In genomic region chr22:39176067-39176621, GRCh38 we compare ENCODE assay signal across 9 cellular contexts. TPM values are rescaled to one million over a fixed set of nuclear protein-coding genes. Genes with fewer than 3 reads are reported as not detected.
DNase-seq lines count a peak whose midpoint lies in the region; ATAC-seq and TF ChIP-seq lines count a peak whose summit lies in the region.
"Had no signal": no experiment of that assay in that cellular context is flagged by ENCODE, and none has a peak within 500 bp of the region (broad histone marks: within the 10 kb centered on the region; RNA-seq: fewer than 3 reads in every experiment).

No MANE protein-coding gene starts in this region.

- no peak overlapping the region for H3K4me3 ChIP-seq in Panc1 (ENCODE audit: low read depth in 2 of 2, low read length in 2 of 2)
- H3K4me3 ChIP-seq in fibroblast of mammary gland (ENCODE audit: control insufficient read depth, low read depth, low read length) = no peak overlapping the region
- H3K4me3 ChIP-seq in WERI-Rb-1 (ENCODE audit: low read depth, low read length) = no peak overlapping the region

- in situ Hi-C loops in Panc1 (cut with HindIII; ENCODE audit: low pct_unique_long_range_greater_than_20kb, low sequenced_read_pairs) = no loop called here

- peaks cover 64% of the 10 kb centered on the region for H3K4me1 ChIP-seq in Panc1 (ENCODE audit: control insufficient read depth, insufficient read depth, low read length)

- H3K4me1 Mint-ChIP-seq in naive thymus-derived CD8-positive, alpha-beta T cell = peaks cover 34 to 63% (median 56%) of the 10 kb centered on the region in 4 donors
- peaks cover 45% of the 10 kb centered on the region for H3K4me1 Mint-ChIP-seq in activated naive CD4-positive, alpha-beta T cell treated with anti-CD3 and anti-CD28 coated beads, Interleukin-2, amount 10 ng/mL, durations not matched to agents 7 days and 5 days

- no peaks in the 10 kb centered on the region for H3K9me3 ChIP-seq in Panc1 (ENCODE audit: control insufficient read depth, insufficient read depth, low read depth, low read length)
- H3K9me3 ChIP-seq in WERI-Rb-1 (ENCODE audit: severe bottlenecking) = no peaks in the 10 kb centered on the region

- no peaks in the 10 kb centered on the region for H3K27me3 Mint-ChIP-seq in naive thymus-derived CD8-positive, alpha-beta T cell
- H3K27me3 Mint-ChIP-seq in activated naive CD4-positive, alpha-beta T cell treated with anti-CD3 and anti-CD28 coated beads, Interleukin-2, amount 10 ng/mL, durations not matched to agents 7 days and 5 days = peaks cover 10% of the 10 kb centered on the region
- H3K27me3 Mint-ChIP-seq: activated naive CD4-positive, alpha-beta T cell treated with anti-CD3 and anti-CD28 coated beads, Interleukin-2, amount 50 U/mL, for 24 hours had no signal

- H3K36me3 Mint-ChIP-seq in naive thymus-derived CD8-positive, alpha-beta T cell = peaks cover 0 to 2% (median 0%) of the 10 kb centered on the region in 3 donors
- no peaks in the 10 kb centered on the region for H3K36me3 Mint-ChIP-seq in activated naive CD4-positive, alpha-beta T cell treated with anti-CD3 and anti-CD28 coated beads, Interleukin-2, amount 10 ng/mL, durations not matched to agents 7 days and 5 days
- H3K36me3 Mint-ChIP-seq: activated naive CD4-positive, alpha-beta T cell treated with anti-CD3 and anti-CD28 coated beads, Interleukin-2, amount 50 U/mL, for 24 hours had no signal

- H3K4me3 Mint-ChIP-seq in naive thymus-derived CD8-positive, alpha-beta T cell = no peak overlapping the region
- H3K4me3 Mint-ChIP-seq in activated naive CD4-positive, alpha-beta T cell treated with anti-CD3 and anti-CD28 coated beads, Interleukin-2, amount 10 ng/mL, durations not matched to agents 7 days and 5 days = no peak overlapping the region
- H3K4me3 Mint-ChIP-seq: activated naive CD4-positive, alpha-beta T cell treated with anti-CD3 and anti-CD28 coated beads, Interleukin-2, amount 50 U/mL, for 24 hours had no signal

- H3K27ac Mint-ChIP-seq in naive thymus-derived CD8-positive, alpha-beta T cell = peak overlapping the region; percentile 93 to 99 (median 98)
- no peak overlapping the region for H3K27ac Mint-ChIP-seq in activated naive CD4-positive, alpha-beta T cell treated with anti-CD3 and anti-CD28 coated beads, Interleukin-2, amount 10 ng/mL, durations not matched to agents 7 days and 5 days
- H3K27ac Mint-ChIP-seq: activated naive CD4-positive, alpha-beta T cell treated with anti-CD3 and anti-CD28 coated beads, Interleukin-2, amount 50 U/mL, for 24 hours had no signal

- ATAC-seq in Panc1 = peak; percentile 70
- ATAC-seq in naive thymus-derived CD8-positive, alpha-beta T cell = no peak

- H3K9me3 Mint-ChIP-seq in naive thymus-derived CD8-positive, alpha-beta T cell = peaks cover 0 to 6% (median 0%) of the 10 kb centered on the region in 9 donors
- no peaks in the 10 kb centered on the region for H3K9me3 Mint-ChIP-seq in activated naive CD4-positive, alpha-beta T cell treated with anti-CD3 and anti-CD28 coated beads, Interleukin-2, amount 10 ng/mL, durations not matched to agents 7 days and 5 days
- H3K9me3 Mint-ChIP-seq: activated naive CD4-positive, alpha-beta T cell treated with anti-CD3 and anti-CD28 coated beads, Interleukin-2, amount 50 U/mL, for 24 hours had no signal

- BruUV-seq in Panc1 (replicated peaks; lab: Mats Ljungman, UMichigan) = no TSS peak

- intact Hi-C loops in Panc1 (cut with micrococcal nuclease; ENCODE audit: unreplicated experiment) = no loop called here

- POLR2A ChIA-PET in Panc1 (lab: Charles Lee) = no interaction called here
- POLR2A ChIA-PET in naive thymus-derived CD8-positive, alpha-beta T cell (lab: Charles Lee) = interaction anchor here (0.8 to 13.1 kb wide), 5 partner anchors 24 to 141 kb away, joined by 3 to 231 read pairs (median 62); partner anchors contain the start of genes CBX7, PDGFB and RPL3

- CTCF ChIA-PET in Panc1 (lab: Charles Lee) = interaction anchor here (0.9 kb wide), 1 partner anchor 26 kb away, joined by 3 read pairs; no protein-coding TSS in a partner anchor
- CTCF ChIA-PET in activated naive CD4-positive, alpha-beta T cell treated with anti-CD3 and anti-CD28 coated beads, Interleukin-2, amount 10 ng/mL, durations not matched to agents 7 days and 5 days (lab: Charles Lee) = interaction anchor here (0.8 to 1.0 kb wide), 2 partner anchors 40 to 135 kb away, joined by 3 read pairs; no protein-coding TSS in a partner anchor

- peak; percentile 83 for DNase-seq in AG08396 (ENCODE audit: low spot score)
- no peak for DNase-seq in Panc1 (ENCODE audit: low read depth, low spot score)
- DNase-seq in fibroblast of mammary gland (ENCODE audit: low read depth) = peak; percentile 35
- no peak for DNase-seq in naive thymus-derived CD8-positive, alpha-beta T cell
- no peak for DNase-seq in NOMO-1 (lab: John Stamatoyannopoulos, UW; ENCODE audit: unreplicated experiment in 2 of 2)
- no peak for DNase-seq in WERI-Rb-1
- DNase-seq in activated naive CD4-positive, alpha-beta T cell treated with anti-CD3 and anti-CD28 coated beads, Interleukin-2, amount 10 ng/mL, durations not matched to agents 7 days and 5 days = no peak
- no peak for DNase-seq in COR-L47 (lab: John Stamatoyannopoulos, UW)

- H3K27me3 ChIP-seq in Panc1 (ENCODE audit: control insufficient read depth, insufficient read depth, low read length) = no peaks in the 10 kb centered on the region
- no peaks in the 10 kb centered on the region for H3K27me3 ChIP-seq in WERI-Rb-1 (ENCODE audit: insufficient read depth, low read depth, severe bottlenecking)

- H3K36me3 ChIP-seq in Panc1 (ENCODE audit: control insufficient read depth, insufficient read depth, low read length) = no peaks in the 10 kb centered on the region
- no peaks in the 10 kb centered on the region for H3K36me3 ChIP-seq in WERI-Rb-1

- TF ChIP-seq CTCF in Panc1 (IDR thresholded peaks at IDR 0.05) (no peak), fibroblast of mammary gland (conservative IDR thresholded peaks at IDR 0.05; ENCODE audit: control insufficient read depth, insufficient read depth, low read depth, low read length) (no peak), WERI-Rb-1 (IDR thresholded peaks at IDR 0.05; ENCODE audit: low read depth, low read length) (no peak)

- H3K27ac ChIP-seq in Panc1 (ENCODE audit: low read length) = peak overlapping the region; percentile 97
- no peak overlapping the region for H3K27ac ChIP-seq in WERI-Rb-1

RNA-seq across cellular contexts. Expression of gene CBX7, which starts 23.7 kb away (rescaled TPM):
- total RNA-seq in Panc1 (2021; ENCODE audit: unreplicated experiment) = 14.5 TPM
- polyA plus RNA-seq in Panc1 (2012; ENCODE audit: insufficient read length) = 11.6 TPM
- total RNA-seq in naive thymus-derived CD8-positive, alpha-beta T cell = 100 to 1,000 TPM; 131 to 133 TPM
- polyA plus RNA-seq in naive thymus-derived CD8-positive, alpha-beta T cell = 10 to 100 TPM; 19.1 to 23.1 (median 19.5) TPM

Comparison
In these comparisons a context has a peak if more than half of its experiments do, and no peak if none do; other contexts are left out.
1. DNase-seq: peak in AG08396 (single experiment) and fibroblast of mammary gland (single experiment); none in Panc1 (single experiment), naive thymus-derived CD8-positive, alpha-beta T cell (0 of 10), NOMO-1 (0 of 2), WERI-Rb-1 (single experiment), activated naive CD4-positive, alpha-beta T cell treated with anti-CD3 and anti-CD28 coated beads, Interleukin-2, amount 10 ng/mL, durations not matched to agents 7 days and 5 days (single experiment) and COR-L47 (single experiment).